8 cellular contexts compared by ENCODE assay signal in the genomic region with DNA sequence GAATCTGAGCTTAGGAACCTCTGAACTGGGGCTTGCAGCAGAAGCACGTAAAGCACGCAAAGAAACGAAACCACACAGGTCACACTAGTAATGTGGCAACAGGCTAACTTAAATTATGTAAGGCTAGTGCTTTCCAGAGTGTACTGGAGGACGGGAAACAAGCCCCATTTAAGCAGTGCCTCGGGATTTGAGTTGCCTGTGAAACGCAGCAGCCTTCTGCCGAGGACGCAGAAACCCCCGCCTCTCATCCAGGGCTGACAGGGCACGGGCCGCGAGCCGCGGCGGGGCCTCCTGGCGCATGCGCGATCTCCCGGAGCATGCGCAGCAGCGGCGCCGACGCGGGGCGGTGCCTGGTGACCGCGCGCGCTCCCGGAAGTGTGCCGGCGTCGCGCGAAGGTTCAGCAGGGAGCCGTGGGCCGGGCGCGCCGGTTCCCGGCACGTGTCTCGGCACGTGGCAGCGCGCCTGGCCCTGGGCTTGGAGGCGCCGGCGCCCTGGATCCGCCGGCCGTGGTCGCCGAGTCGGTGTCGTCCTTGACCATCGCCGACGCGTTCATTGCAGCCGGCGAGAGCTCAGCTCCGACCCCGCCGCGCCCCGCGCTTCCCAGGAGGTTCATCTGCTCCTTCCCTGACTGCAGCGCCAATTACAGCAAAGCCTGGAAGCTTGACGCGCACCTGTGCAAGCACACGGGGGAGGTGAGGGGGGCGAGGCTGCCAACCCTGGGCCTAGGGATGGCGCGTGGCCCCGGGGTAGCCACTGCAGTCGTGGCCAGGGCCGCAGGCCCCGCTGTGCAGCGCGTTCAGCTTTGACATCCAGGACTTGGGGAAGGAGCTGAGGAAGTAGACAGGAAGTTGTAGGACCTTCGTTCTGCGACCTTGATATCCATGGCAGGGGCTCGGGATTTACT. TPM values are rescaled to one million over a fixed set of nuclear protein-coding genes. Genes with fewer than 3 reads are reported as not detected.
A peak's percentile ranks its signal among the peaks of the same experiment; 100 is the strongest.
DNase-seq lines count a peak whose midpoint lies in the region; ATAC-seq and TF ChIP-seq lines count a peak whose summit lies in the region.

Gene GTF3A, plus strand, starts transcription at position 374 of the 905 bp plus-strand sequence.

- H3K4me3 ChIP-seq in WERI-Rb-1 (ENCODE audit: low read depth, low read length) (peak within 1 kb of the TSS; percentile 76), breast epithelium (peak within 1 kb of the TSS; percentile 63 to 83 (median 81)), skin epidermis (peak within 1 kb of the TSS; percentile 55 to 81 (median 72))

- peaks cover 5 to 10% of the 10 kb centered on the region in 2 donors for H3K4me1 ChIP-seq in breast epithelium

- ATAC-seq in GM18520 (IDR thresholded peaks at IDR 0.05; ENCODE audit: unreplicated experiment) (peak; percentile 59), HG03064 (IDR thresholded peaks at IDR 0.05; ENCODE audit: low read depth, unreplicated experiment) (peak; percentile 53)

- H3K36me3 ChIP-seq in WERI-Rb-1 = peaks cover 33% of the 10 kb centered on the region
- H3K36me3 ChIP-seq in breast epithelium = no peaks in the 10 kb centered on the region

- H3K27ac ChIP-seq in 22Rv1 = peak within 1 kb of the TSS; percentile 95
- H3K27ac ChIP-seq in WERI-Rb-1 = peak within 1 kb of the TSS; percentile 68
- H3K27ac ChIP-seq in breast epithelium = peak within 1 kb of the TSS; percentile 92
- H3K27ac ChIP-seq in skin epidermis = peak within 1 kb of the TSS; percentile 55 to 98 (median 94)

- TF ChIP-seq CTCF in 22Rv1 (IDR thresholded peaks at IDR 0.05) (no peak), WERI-Rb-1 (IDR thresholded peaks at IDR 0.05; ENCODE audit: low read depth, low read length) (no peak), breast epithelium (IDR thresholded peaks at IDR 0.05) (no peak)

- DNase-seq in NCI-H2196 (lab: John Stamatoyannopoulos, UW; ENCODE audit: unreplicated experiment) = peak; percentile 73
- DNase-seq in WERI-Rb-1 = peak; percentile 93
- peak; percentile 69 to 79 for DNase-seq in breast epithelium (ENCODE audit: low spot score in 2 of 2)
- DNase-seq in iPS-NIHi11 (ENCODE audit: low spot score) = peak; percentile 100

- no peak for TF ChIP-seq POLR2A in breast epithelium (IDR thresholded peaks at IDR 0.05)

- no peaks in the 10 kb centered on the region for H3K9me3 ChIP-seq in WERI-Rb-1 (ENCODE audit: severe bottlenecking)
- H3K9me3 ChIP-seq in breast epithelium = no peaks in the 10 kb centered on the region

- peaks cover 26% of the 10 kb centered on the region for H3K27me3 ChIP-seq in WERI-Rb-1 (ENCODE audit: insufficient read depth, low read depth, severe bottlenecking)
- no peaks in the 10 kb centered on the region for H3K27me3 ChIP-seq in breast epithelium

- intact Hi-C loops in breast epithelium (cut with DNase I; ENCODE audit: low total_unique reads) = no loop called here

RNA-seq across cellular contexts. Expression of gene GTF3A, which starts in this region (rescaled TPM):
- 100 to 1,000 TPM; 124 to 186 (median 175) TPM for total RNA-seq in breast epithelium

Comparison
In these comparisons a context has a peak if more than half of its experiments do, and no peak if none do; other contexts are left out.
1. Peak in every context shown above with its lines: DNase-seq, ATAC-seq, H3K4me3 ChIP-seq and H3K27ac ChIP-seq.